ENCODE assay signal across 8 cellular contexts in genomic region chr5:51286046-51286445, GRCh38.
"Had no signal": no experiment of that assay in that cellular context is flagged by ENCODE, and none has a peak within 500 bp of the region (broad histone marks: within the 10 kb centered on the region; RNA-seq: fewer than 3 reads in every experiment).

No MANE protein-coding gene starts in this region.

- H3K9me3 Mint-ChIP-seq: GM23338, H9 had no signal

- DNase-seq: GM23248, GOT3, H7, H9, HCEC 1CT, HFFc6 had no signal

- H3K4me2 ChIP-seq: GM23338 had no signal

- H3K9me3 ChIP-seq: HAP-1 had no signal

- H3K27ac Mint-ChIP-seq: GM23338, H9, HFFc6 had no signal

- H2AFZ ChIP-seq: GM23248, GM23338 had no signal

- H3K4me3 ChIP-seq: GM23248, GM23338, HAP-1 had no signal

- H3K4me3 Mint-ChIP-seq: GM23338, H9, HFFc6 had no signal

- H3K36me3 ChIP-seq: HAP-1 had no signal

- H3K9ac ChIP-seq: GM23248 had no signal

- H3K27ac ChIP-seq: GM23248 had no signal
